22 cellular contexts compared by ENCODE assay signal in the genomic region with DNA sequence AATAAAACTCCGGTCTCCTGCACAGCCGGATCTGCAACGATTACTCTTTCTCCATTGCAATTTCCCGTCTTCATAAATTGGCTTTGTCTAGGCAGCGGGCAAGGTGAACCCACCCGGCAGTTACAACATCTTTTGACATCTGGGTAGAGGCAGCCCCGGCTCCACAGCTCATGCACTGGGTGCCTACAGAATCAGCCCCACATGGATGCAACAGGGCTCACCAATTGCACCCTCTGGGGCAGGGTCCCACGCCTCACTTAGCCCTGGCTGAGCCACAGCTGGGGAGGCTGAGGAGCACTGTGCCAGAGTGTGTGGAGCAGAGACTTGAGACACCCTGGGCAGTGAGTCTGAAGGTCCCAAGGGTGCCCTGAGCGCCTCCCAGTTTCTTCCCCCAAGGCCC.
"Had no signal": no experiment of that assay in that cellular context is flagged by ENCODE, and none has a peak within 500 bp of the region (broad histone marks: within the 10 kb centered on the region; RNA-seq: fewer than 3 reads in every experiment).

No MANE protein-coding gene starts in this region.

- H3K36me3 ChIP-seq: colonic mucosa, esophagus squamous epithelium, gastrocnemius medialis, gastroesophageal sphincter, heart left ventricle, heart right ventricle had no signal

- H3K4me3 ChIP-seq: colonic mucosa, coronary artery, dorsolateral prefrontal cortex, esophagus squamous epithelium, gastrocnemius medialis, gastroesophageal sphincter, heart left ventricle, heart right ventricle had no signal

- H3K27me3 Mint-ChIP-seq: dendritic cell treated with granulocyte-macrophage colony-stimulating factor and Interleukin-4, amounts not matched to agents 40 ng/mL and 50 ng/mL, for 4 days had no signal

- H3K4me3 Mint-ChIP-seq: dendritic cell treated with granulocyte-macrophage colony-stimulating factor and Interleukin-4, amounts not matched to agents 40 ng/mL and 50 ng/mL, for 4 days; endodermal cell had no signal

- H3K9me3 Mint-ChIP-seq: dendritic cell treated with granulocyte-macrophage colony-stimulating factor and Interleukin-4, amounts not matched to agents 40 ng/mL and 50 ng/mL, for 4 days; effector memory CD8-positive, alpha-beta T cell had no signal

- H3K27ac ChIP-seq: colonic mucosa, coronary artery, dorsolateral prefrontal cortex, epithelial cell of prostate, esophagus squamous epithelium, foreskin keratinocyte, gastrocnemius medialis, gastroesophageal sphincter, heart left ventricle, heart right ventricle had no signal

- H3K4me1 ChIP-seq: colonic mucosa, foreskin keratinocyte, gastrocnemius medialis had no signal

- DNase-seq: colonic mucosa; cortex of kidney; dermis blood vessel endothelial cell; dorsolateral prefrontal cortex; effector CD4-positive, alpha-beta T cell; effector CD8-positive, alpha-beta T cell; effector memory CD4-positive, alpha-beta T cell; effector memory CD8-positive, alpha-beta T cell; endodermal cell; erythroblast; esophagus squamous epithelium; foreskin fibroblast; foreskin keratinocyte; foreskin melanocyte; gastrocnemius medialis; glutamatergic neuron; heart left ventricle; heart right ventricle had no signal

- ATAC-seq: effector memory CD8-positive, alpha-beta T cell; foreskin keratinocyte; gastrocnemius medialis; gastroesophageal sphincter; heart left ventricle; heart right ventricle had no signal

- H3K4me1 Mint-ChIP-seq: endodermal cell had no signal

- H3K27ac Mint-ChIP-seq: dendritic cell treated with granulocyte-macrophage colony-stimulating factor and Interleukin-4, amounts not matched to agents 40 ng/mL and 50 ng/mL, for 4 days; effector memory CD8-positive, alpha-beta T cell; endodermal cell had no signal

- H3K9me3 ChIP-seq: colonic mucosa, esophagus squamous epithelium, gastrocnemius medialis had no signal

- H3K27me3 ChIP-seq: colonic mucosa, foreskin keratinocyte had no signal
